9 cellular contexts compared by ENCODE assay signal in the genomic region with DNA sequence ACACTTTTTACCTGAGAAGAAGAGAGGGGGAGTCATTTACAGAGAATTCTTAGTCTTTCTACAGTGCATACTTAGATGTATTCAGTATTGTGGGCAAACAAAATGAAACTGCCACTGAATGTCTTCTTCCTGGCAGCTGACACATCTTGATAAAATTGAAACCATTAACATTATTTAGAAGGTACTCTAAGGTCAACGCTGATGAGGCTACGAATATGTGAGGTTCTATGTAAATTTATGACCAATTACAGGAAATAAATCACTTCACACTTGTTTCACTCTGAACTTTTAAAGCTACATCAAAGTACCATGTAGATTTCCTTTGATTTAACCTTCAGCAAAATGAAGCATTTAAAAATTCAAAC. TPM values are rescaled to one million over a fixed set of nuclear protein-coding genes. Genes with fewer than 3 reads are reported as not detected.
DNase-seq lines count a peak whose midpoint lies in the region; ATAC-seq, FAIRE-seq and TF ChIP-seq lines count a peak whose summit lies in the region.
"Had no signal": no experiment of that assay in that cellular context is flagged by ENCODE, and none has a peak within 500 bp of the region (broad histone marks: within the 10 kb centered on the region; RNA-seq: fewer than 3 reads in every experiment).

No MANE protein-coding gene starts in this region.

- TF ChIP-seq CTCF in esophagus muscularis mucosa (IDR thresholded peaks at IDR 0.05) (no peak), prostate gland (IDR thresholded peaks at IDR 0.05) (no peak)

- no peak for TF ChIP-seq EP300 in esophagus muscularis mucosa (IDR thresholded peaks at IDR 0.05)

- H3K27ac Mint-ChIP-seq in effector memory CD8-positive, alpha-beta T cell, result peak overlapping the region; percentile 42 to 83

- H3K9me3 Mint-ChIP-seq in effector memory CD8-positive, alpha-beta T cell, result no peaks in the 10 kb centered on the region

- no peak for TF ChIP-seq POLR2A in GM12891 (IDR thresholded peaks at IDR 0.05; ENCODE audit: low read depth, low read length)
- no peak for TF ChIP-seq POLR2A in esophagus muscularis mucosa (IDR thresholded peaks at IDR 0.05; ENCODE audit: low read depth)
- no peak for TF ChIP-seq POLR2A in prostate gland (IDR thresholded peaks at IDR 0.05)

- 23% methylated on average over 2 of the region's 2 CpGs for WGBS in esophagus muscularis mucosa
- WGBS in prostate gland, result 7% methylated on average over 2 of the region's 2 CpGs

- in situ Hi-C loops in KBM-7 (cut with MboI; ENCODE audit: low pct_unique_long_range_greater_than_20kb, low sequenced_read_pairs), result no loop called here

- peak; percentile 67 for ATAC-seq in GM21367 (IDR thresholded peaks at IDR 0.05; ENCODE audit: unreplicated experiment)
- peak; percentile 77 for ATAC-seq in HG03460 (IDR thresholded peaks at IDR 0.05; ENCODE audit: unreplicated experiment)
- peak; percentile 67 for ATAC-seq in effector memory CD8-positive, alpha-beta T cell (replicated peaks)

- peak overlapping the region; percentile 11 to 30 for H3K4me3 Mint-ChIP-seq in effector memory CD8-positive, alpha-beta T cell

- peaks cover 16 to 32% of the 10 kb centered on the region in 2 donors for H3K4me1 Mint-ChIP-seq in effector memory CD8-positive, alpha-beta T cell (ENCODE audit: low read depth in 2 of 2)

- H3K9me3 ChIP-seq in esophagus muscularis mucosa (no peaks in the 10 kb centered on the region), prostate gland (no peaks in the 10 kb centered on the region)

- H3K36me3 ChIP-seq in esophagus muscularis mucosa (no peaks in the 10 kb centered on the region), prostate gland (no peaks in the 10 kb centered on the region)

- H3K4me1 ChIP-seq in esophagus muscularis mucosa (peaks cover 0 to 8% (median 3%) of the 10 kb centered on the region in 4 donors), prostate gland (replicated peaks) (no peaks in the 10 kb centered on the region)

- H3K36me3 Mint-ChIP-seq in effector memory CD8-positive, alpha-beta T cell (ENCODE audit: insufficient read depth), result peaks cover 2% of the 10 kb centered on the region

- no peaks in the 10 kb centered on the region for H3K27me3 Mint-ChIP-seq in effector memory CD8-positive, alpha-beta T cell

- DNase-seq in GM12891 (ENCODE audit: insufficient read length, low spot score), result peak; percentile 30
- DNase-seq in effector memory CD8-positive, alpha-beta T cell, result peak in 2 of 3 experiments; percentile 14 to 15
- DNase-seq in esophagus muscularis mucosa (ENCODE audit: extremely low spot score), result no peak
- DNase-seq in prostate gland (ENCODE audit: low spot score), result no peak
- DNase-seq in KBM-7, result no peak
- DNase-seq in NCI-H774 (lab: John Stamatoyannopoulos, UW), result no peak

- peak; percentile 91 for FAIRE-seq in GM12891 (lab: Jason Lieb, UNC)
- FAIRE-seq: bronchial epithelial cell had no signal

- H3K27me3 ChIP-seq in esophagus muscularis mucosa (no peaks in the 10 kb centered on the region), prostate gland (replicated peaks; ENCODE audit: insufficient read depth) (no peaks in the 10 kb centered on the region)

- H3K4me3 ChIP-seq in esophagus muscularis mucosa (no peak overlapping the region), prostate gland (no peak overlapping the region)

- no peak overlapping the region for H3K27ac ChIP-seq in esophagus muscularis mucosa (replicated peaks in 1 of 4)
- H3K27ac ChIP-seq in prostate gland, result no peak overlapping the region

- intact Hi-C loops in esophagus muscularis mucosa (cut with DNase I), result no loop called here
- intact Hi-C loops in prostate gland (cut with DNase I), result no loop called here

TF ChIP-seq in GM12891, 5 proteins besides CTCF, POLR2A, EP300 and RAD21:
- TF ChIP-seq PAX5 (IDR thresholded peaks at IDR 0.05; ENCODE audit: insufficient read depth, low read length, severe bottlenecking) (no peak), TAF1 (IDR thresholded peaks at IDR 0.05; ENCODE audit: low read depth, low read length) (no peak), SPI1 (IDR thresholded peaks at IDR 0.05; ENCODE audit: low read depth, low read length) (no peak), POU2F2 (IDR thresholded peaks at IDR 0.05; ENCODE audit: low read depth, low read length) (no peak), POLR2AphosphoS5 (IDR thresholded peaks at IDR 0.05; ENCODE audit: low read depth, low read length) (no peak)

RNA-seq across cellular contexts. Expression of a gene that starts 51.3 kb away (rescaled TPM):
- polyA plus RNA-seq in GM12891 (2012; ENCODE audit: low read depth, missing spikeins), result 5.7 TPM
- total RNA-seq in esophagus muscularis mucosa (1 to 10 TPM in 1 of 4 donors, under 1 TPM in 3; 0.32 to 3.3 (median 0.81) TPM), prostate gland (1 to 10 TPM in 1 of 2 donors, under 1 TPM in 1; 0.32 to 2.1 TPM)

Comparison
In these comparisons a context has a peak if more than half of its experiments do, and no peak if none do; other contexts are left out.
1. DNase-seq: peak in GM12891 (single experiment) and effector memory CD8-positive, alpha-beta T cell (2 of 3); none in esophagus muscularis mucosa (single experiment), prostate gland (single experiment), KBM-7 (single experiment) and NCI-H774 (single experiment).
2. Peak in every context shown above with its lines, with median percentiles within 50 percentile points of each other: ATAC-seq.